ENCODE assay signal across 18 cellular contexts in genomic region chr14:92439551-92440344, GRCh38.
DNase-seq lines count a peak whose midpoint lies in the region; ATAC-seq and TF ChIP-seq lines count a peak whose summit lies in the region.
"Had no signal": no experiment of that assay in that cellular context is flagged by ENCODE, and none has a peak within 500 bp of the region (broad histone marks: within the 10 kb centered on the region; RNA-seq: fewer than 3 reads in every experiment).

No MANE protein-coding gene starts in this region.

- peaks cover 45% of the 10 kb centered on the region for H3K4me1 Mint-ChIP-seq in stimulated activated naive CD8-positive, alpha-beta T cell treated with anti-CD3 and anti-CD28 coated beads, Interleukin-15, amount 100 ng/mL, for 72 hours
- peaks cover 28% of the 10 kb centered on the region for H3K4me1 Mint-ChIP-seq in stimulated activated naive CD8-positive, alpha-beta T cell treated with anti-CD3 and anti-CD28 coated beads, Interleukin-15, Interleukin-2, amounts not matched to agents 100 ng/mL and 50 ng/mL, for 24 hours (ENCODE audit: low read depth)
- H3K4me1 Mint-ChIP-seq in mesothelial cell of epicardium: no peaks in the 10 kb centered on the region

- peak overlapping the region in 1 of 2 donors; percentile 85 for H3K27ac Mint-ChIP-seq in stimulated activated naive CD8-positive, alpha-beta T cell treated with anti-CD3 and anti-CD28 coated beads, Interleukin-15, amount 100 ng/mL, for 72 hours
- H3K27ac Mint-ChIP-seq in stimulated activated naive CD8-positive, alpha-beta T cell treated with anti-CD3 and anti-CD28 coated beads, Interleukin-15, Interleukin-2, amounts not matched to agents 100 ng/mL and 50 ng/mL, for 24 hours: peak overlapping the region; percentile 56
- H3K27ac Mint-ChIP-seq in mesothelial cell of epicardium: no peak overlapping the region
- H3K27ac Mint-ChIP-seq: activated T-helper 2 cell treated with anti-CD3 and anti-CD28 coated beads, Interferon-gamma antibody, Interleukin-2, Interleukin-4, amounts not matched to agents 10 μg/mL and 5 μg/mL and 100 μg/mL, durations not matched to agents 14 hours and 24 hours and 36 hours; T-cell had no signal

- no peaks in the 10 kb centered on the region for H3K36me3 Mint-ChIP-seq in stimulated activated naive CD8-positive, alpha-beta T cell treated with anti-CD3 and anti-CD28 coated beads, Interleukin-15, Interleukin-2, amounts not matched to agents 100 ng/mL and 50 ng/mL, for 24 hours (ENCODE audit: low read depth)
- no peaks in the 10 kb centered on the region for H3K36me3 Mint-ChIP-seq in mesothelial cell of epicardium
- H3K36me3 Mint-ChIP-seq: T-cell had no signal

- H3K9me3 Mint-ChIP-seq in stimulated activated naive CD8-positive, alpha-beta T cell treated with anti-CD3 and anti-CD28 coated beads, Interleukin-15, amount 100 ng/mL, for 72 hours: no peaks in the 10 kb centered on the region
- no peaks in the 10 kb centered on the region for H3K9me3 Mint-ChIP-seq in stimulated activated naive CD8-positive, alpha-beta T cell treated with anti-CD3 and anti-CD28 coated beads, Interleukin-15, Interleukin-2, amounts not matched to agents 100 ng/mL and 50 ng/mL, for 24 hours
- no peaks in the 10 kb centered on the region for H3K9me3 Mint-ChIP-seq in mesothelial cell of epicardium
- H3K9me3 Mint-ChIP-seq: activated T-helper 2 cell treated with anti-CD3 and anti-CD28 coated beads, Interferon-gamma antibody, Interleukin-2, Interleukin-4, amounts not matched to agents 10 μg/mL and 5 μg/mL and 100 μg/mL, durations not matched to agents 14 hours and 24 hours and 36 hours; T-cell had no signal

- H3K27me3 Mint-ChIP-seq in stimulated activated naive CD8-positive, alpha-beta T cell treated with anti-CD3 and anti-CD28 coated beads, Interleukin-15, amount 100 ng/mL, for 72 hours: no peaks in the 10 kb centered on the region
- H3K27me3 Mint-ChIP-seq in stimulated activated naive CD8-positive, alpha-beta T cell treated with anti-CD3 and anti-CD28 coated beads, Interleukin-15, Interleukin-2, amounts not matched to agents 100 ng/mL and 50 ng/mL, for 24 hours: no peaks in the 10 kb centered on the region
- peaks cover 3% of the 10 kb centered on the region for H3K27me3 Mint-ChIP-seq in mesothelial cell of epicardium (ENCODE audit: low read depth)

- peak overlapping the region in 1 of 2 donors; percentile 27 for H3K4me3 Mint-ChIP-seq in stimulated activated naive CD8-positive, alpha-beta T cell treated with anti-CD3 and anti-CD28 coated beads, Interleukin-15, amount 100 ng/mL, for 72 hours
- H3K4me3 Mint-ChIP-seq in stimulated activated naive CD8-positive, alpha-beta T cell treated with anti-CD3 and anti-CD28 coated beads, Interleukin-15, Interleukin-2, amounts not matched to agents 100 ng/mL and 50 ng/mL, for 24 hours: no peak overlapping the region
- H3K4me3 Mint-ChIP-seq in mesothelial cell of epicardium: no peak overlapping the region
- H3K4me3 Mint-ChIP-seq: T-cell had no signal

- ATAC-seq in stimulated activated naive CD8-positive, alpha-beta T cell treated with anti-CD3 and anti-CD28 coated beads, Interleukin-15, Interleukin-2, amounts not matched to agents 100 U/mL and 50 U/mL, for 24 hours: peak; percentile 62
- ATAC-seq in stimulated activated naive CD8-positive, alpha-beta T cell treated with anti-CD3 and anti-CD28 coated beads, Interleukin-15, amount 100 ng/mL, for 72 hours: no peak
- no peak for ATAC-seq in HG03565 (IDR thresholded peaks at IDR 0.05; ENCODE audit: unreplicated experiment)
- no peak for ATAC-seq in GM21423 (IDR thresholded peaks at IDR 0.05; ENCODE audit: unreplicated experiment)
- ATAC-seq: sciatic nerve, T-cell had no signal

- DNase-seq in stimulated activated naive CD8-positive, alpha-beta T cell treated with anti-CD3 and anti-CD28 coated beads, Interleukin-15, Interleukin-2, amounts not matched to agents 100 U/mL and 50 U/mL, for 24 hours: peak; percentile 45
- no peak for DNase-seq in stimulated activated naive CD8-positive, alpha-beta T cell treated with anti-CD3 and anti-CD28 coated beads, Interleukin-15, amount 100 ng/mL, for 72 hours
- DNase-seq in NCI-H2171 (lab: John Stamatoyannopoulos, UW) (peak; percentile 29), dermis blood vessel endothelial cell (peak; percentile 16), mesothelial cell of epicardium (ENCODE audit: low spot score in 2 of 2, unreplicated experiment in 2 of 2) (no peak)
- DNase-seq: activated CD8-positive, alpha-beta memory T cell treated with anti-CD3 and anti-CD28 coated beads for 24 hours; Calu3; central memory CD4-positive, alpha-beta T cell; effector memory CD4-positive, alpha-beta T cell; KG1; NCI-H146; NCI-H82; T-cell had no signal

- TF ChIP-seq CTCF in mesothelial cell of epicardium (IDR thresholded peaks at IDR 0.05; ENCODE audit: unreplicated experiment): no peak

Comparison
In these comparisons a context has a peak if more than half of its experiments do, and no peak if none do; other contexts are left out.
1. DNase-seq: peak in stimulated activated naive CD8-positive, alpha-beta T cell treated with anti-CD3 and anti-CD28 coated beads, Interleukin-15, Interleukin-2, amounts not matched to agents 100 U/mL and 50 U/mL, for 24 hours (single experiment), NCI-H2171 (single experiment) and dermis blood vessel endothelial cell (single experiment); none in stimulated activated naive CD8-positive, alpha-beta T cell treated with anti-CD3 and anti-CD28 coated beads, Interleukin-15, amount 100 ng/mL, for 72 hours (0 of 2) and mesothelial cell of epicardium (0 of 2).